In genomic region chr2:70767699-70768584, GRCh38 we compare ENCODE assay signal across 8 cellular contexts. TPM values are rescaled to one million over a fixed set of nuclear protein-coding genes. Genes with fewer than 3 reads are reported as not detected.
DNase-seq lines count a peak whose midpoint lies in the region; ATAC-seq, FAIRE-seq and TF ChIP-seq lines count a peak whose summit lies in the region.

Gene ADD2 (minus strand): TSS chr2:70768200. CDS start chr2:70706408, 61,792 bp downstream.

- TF ChIP-seq CTCF in Caco-2 (IDR thresholded peaks at IDR 0.05; ENCODE audit: insufficient read depth in 1 of 2, low read depth in 1 of 2, low read length in 1 of 2, severe bottlenecking in 1 of 2, unreplicated experiment in 1 of 2) (peak; percentile 17 to 24), MCF 10A (IDR thresholded peaks at IDR 0.05; ENCODE audit: unreplicated experiment) (no peak), keratinocyte (optimal IDR thresholded peaks at IDR 0.05 in 1 of 3, IDR thresholded peaks at IDR 0.05 in 1 of 3, conservative IDR thresholded peaks at IDR 0.05 in 1 of 3; ENCODE audit: extremely low read depth in 1 of 3, insufficient read depth in 2 of 3, low read length in 3 of 3) (peak in 2 of 3 experiments; percentile 27 to 55)

- FAIRE-seq in keratinocyte (lab: Jason Lieb, UNC), result no peak

- no peak for ATAC-seq in HG02870 (IDR thresholded peaks at IDR 0.05; ENCODE audit: unreplicated experiment)

- H3K4me3 ChIP-seq in Caco-2 (ENCODE audit: low read depth, low read length), result peak within 1 kb of the TSS; percentile 20
- H3K4me3 ChIP-seq in HUES64 (ENCODE audit: low read length), result peak within 1 kb of the TSS; percentile 80
- H3K4me3 ChIP-seq in SK-N-MC, result peak within 1 kb of the TSS; percentile 72
- H3K4me3 ChIP-seq in keratinocyte (ENCODE audit: control insufficient read depth in 2 of 3, extremely low read depth in 1 of 3, insufficient read depth in 2 of 3, low read depth in 1 of 3, low read length in 3 of 3), result peak within 1 kb of the TSS; percentile 10 to 63 (median 63)

- no peaks in the 10 kb centered on the region for H3K9me3 Mint-ChIP-seq in Caco-2 (ENCODE audit: unreplicated experiment)
- H3K9me3 Mint-ChIP-seq in MCF 10A (ENCODE audit: unreplicated experiment), result no peaks in the 10 kb centered on the region

- peaks cover 4% of the 10 kb centered on the region for H3K36me3 Mint-ChIP-seq in Caco-2 (ENCODE audit: insufficient read depth, unreplicated experiment)
- no peaks in the 10 kb centered on the region for H3K36me3 Mint-ChIP-seq in MCF 10A (ENCODE audit: insufficient read depth, unreplicated experiment)

- H3K27ac Mint-ChIP-seq in Caco-2 (ENCODE audit: unreplicated experiment) (no peak within 1 kb of the TSS), MCF 10A (ENCODE audit: low read depth, unreplicated experiment) (no peak within 1 kb of the TSS)

- H2AFZ ChIP-seq in keratinocyte (ENCODE audit: control insufficient read depth, low read length), result peak within 1 kb of the TSS; percentile 58

- peaks cover 7% of the 10 kb centered on the region for H3K4me1 Mint-ChIP-seq in Caco-2 (ENCODE audit: low read depth, unreplicated experiment)
- H3K4me1 Mint-ChIP-seq in MCF 10A (ENCODE audit: insufficient read depth, unreplicated experiment), result no peaks in the 10 kb centered on the region

- DNase-seq in Caco-2 (peak in 1 of 2 experiments; percentile 40), SK-N-MC (ENCODE audit: low read depth, low spot score) (no peak), MCF 10A (ENCODE audit: unreplicated experiment) (peak; percentile 33), keratinocyte (ENCODE audit: low read depth, low spot score) (no peak), GOT3 (lab: John Stamatoyannopoulos, UW) (no peak)
- peak; percentile 72 for DNase-seq in stimulated activated CD4-positive, alpha-beta T cell treated with anti-CD3 and anti-CD28 coated beads, Interleukin-1b, Interleukin-23, amount 100 ng/mL, for 48 hours

- H3K27me3 ChIP-seq in Caco-2 (replicated peaks; ENCODE audit: control insufficient read depth, insufficient read depth, low read length) (peaks cover 4% of the 10 kb centered on the region), HUES64 (ENCODE audit: insufficient read depth, low read length) (no peaks in the 10 kb centered on the region; the same call in 1 of the 2 replicates), keratinocyte (ENCODE audit: control insufficient read depth, extremely low read depth, insufficient read depth, low read length) (peaks cover 42% of the 10 kb centered on the region)

- WGBS in HUES64, result under 1% methylated on average over 53 of the region's 74 CpGs

- H3K79me2 ChIP-seq in keratinocyte (ENCODE audit: control insufficient read depth, insufficient read depth, low read length), result no peaks in the 10 kb centered on the region

- dilution Hi-C loops in keratinocyte (cut with MboI; ENCODE audit: extremely low pct_ligation_motif_present, low sequenced_read_pairs), result no loop called here

- POLR2A ChIA-PET in Caco-2 (lab: Charles Lee) (no interaction called here), MCF 10A (lab: Yijun Ruan, JAX) (no interaction called here)

- H3K27me3 Mint-ChIP-seq in Caco-2 (ENCODE audit: insufficient read depth, unreplicated experiment) (peaks cover 36% of the 10 kb centered on the region), MCF 10A (ENCODE audit: insufficient read depth, unreplicated experiment) (peaks cover 55% of the 10 kb centered on the region)

- H3K9ac ChIP-seq in HUES64 (ENCODE audit: low read depth, low read length) (peak within 1 kb of the TSS; percentile 95), SK-N-MC (ENCODE audit: insufficient read length) (no peak within 1 kb of the TSS), keratinocyte (ENCODE audit: control insufficient read depth, extremely low read depth, insufficient read depth, low read length) (no peak within 1 kb of the TSS)

- peak within 1 kb of the TSS; percentile 94 for H3K27ac ChIP-seq in HUES64 (ENCODE audit: low read depth, low read length)
- no peak within 1 kb of the TSS for H3K27ac ChIP-seq in SK-N-MC
- no peak within 1 kb of the TSS for H3K27ac ChIP-seq in keratinocyte (ENCODE audit: control insufficient read depth, insufficient read depth, low read length)

- H3K9me1 ChIP-seq in keratinocyte (ENCODE audit: control insufficient read depth, extremely low read depth, insufficient read depth, low read length), result no peaks in the 10 kb centered on the region

- H3K36me3 ChIP-seq in Caco-2 (ENCODE audit: control insufficient read depth, insufficient read depth, low read length) (no peaks in the 10 kb centered on the region), HUES64 (ENCODE audit: insufficient read depth, low read length) (no peaks in the 10 kb centered on the region), SK-N-MC (ENCODE audit: insufficient read depth, low read length) (no peaks in the 10 kb centered on the region), keratinocyte (ENCODE audit: control insufficient read depth in 2 of 2, extremely low read depth in 1 of 2, insufficient read depth in 2 of 2, low read length in 2 of 2) (no peaks in the 10 kb centered on the region)

- H3K4me2 ChIP-seq in keratinocyte (ENCODE audit: control insufficient read depth, extremely low read depth, insufficient read depth, low read depth, low read length), result peak within 1 kb of the TSS; percentile 84

- CTCF ChIA-PET in Caco-2 (lab: Charles Lee), result interaction anchor here (0.6 kb wide), 1 partner anchor 210 kb away, joined by 3 read pairs; no protein-coding TSS in a partner anchor
- CTCF ChIA-PET in MCF 10A (lab: Yijun Ruan, JAX), result interaction anchor here (0.6 to 1.4 kb wide), 5 partner anchors 9 to 1712 kb away, joined by 3 to 4 read pairs (median 3); no protein-coding TSS in a partner anchor

- H3K4me3 Mint-ChIP-seq in Caco-2 (ENCODE audit: unreplicated experiment) (peak within 1 kb of the TSS; percentile 66), MCF 10A (ENCODE audit: unreplicated experiment) (peak within 1 kb of the TSS; percentile 52)

- H4K20me1 ChIP-seq in keratinocyte (ENCODE audit: control insufficient read depth, extremely low read depth, insufficient read depth, low read length), result peaks cover 2% of the 10 kb centered on the region

- BruUV-seq in Caco-2 (replicated peaks; lab: Mats Ljungman, UMichigan) (no TSS peak), MCF 10A (replicated peaks; lab: Mats Ljungman, UMichigan) (no TSS peak)

- no peaks in the 10 kb centered on the region for H3K9me3 ChIP-seq in Caco-2
- H3K9me3 ChIP-seq in HUES64 (ENCODE audit: insufficient read depth, low read depth, low read length), result no peaks in the 10 kb centered on the region
- H3K9me3 ChIP-seq in SK-N-MC (ENCODE audit: low read depth, low read length), result no peaks in the 10 kb centered on the region
- H3K9me3 ChIP-seq in keratinocyte (ENCODE audit: control insufficient read depth, low read depth, low read length), result no peaks in the 10 kb centered on the region

- intact Hi-C loops in Caco-2 (cut with micrococcal nuclease; ENCODE audit: unreplicated experiment) (no loop called here), MCF 10A (cut with micrococcal nuclease) (no loop called here)

- H3K4me1 ChIP-seq in Caco-2 (peaks cover 5% of the 10 kb centered on the region), HUES64 (ENCODE audit: insufficient read depth, low read length) (peaks cover 33% of the 10 kb centered on the region), keratinocyte (ENCODE audit: control insufficient read depth, extremely low read depth, insufficient read depth, low read length) (peaks cover 9% of the 10 kb centered on the region)

RNA-seq across cellular contexts. Expression of gene ADD2, which starts in this region (rescaled TPM):
- total RNA-seq in Caco-2 (2022) (not detected in 2 replicates), MCF 10A (2022) (0.23 and 0.34 TPM in 2 replicates)
- 84.4 TPM for polyA plus RNA-seq in HUES64 (2013, experiment 1 of 2)
- polyA plus RNA-seq in HUES64 (2013, experiment 2 of 2), result 88.1 TPM
- 0.05 to 0.19 TPM in 2 of 3 replicates, not detected in the other for polyA plus RNA-seq in keratinocyte
- polyA plus RNA-seq in keratinocyte (2011; ENCODE audit: low read depth), result not detected
- polyA plus RNA-seq in keratinocyte (2011; cell fraction: cytosol; rRNA removed), result 0.06 and 0.13 TPM in 2 replicates
- polyA plus RNA-seq in keratinocyte (2011; cell fraction: nucleus; rRNA removed), result 0.07 and 0.14 TPM in 2 replicates
- polyA plus RNA-seq in keratinocyte (2012; ENCODE audit: low replicate concordance), result 0.38 TPM in 1 of 2 replicates, not detected in the other
- 0.13 to 0.98 TPM in 2 of 3 replicates, not detected in the other for polyA minus RNA-seq in keratinocyte
- not detected for polyA minus RNA-seq in keratinocyte (2011; cell fraction: cytosol; rRNA and poly(A)+ RNA removed)
- not detected in 2 replicates for polyA minus RNA-seq in keratinocyte (2011; cell fraction: nucleus; rRNA and poly(A)+ RNA removed)

Comparison
In these comparisons a context has a peak if more than half of its experiments do, and no peak if none do; other contexts are left out.
1. Peak in DNase-seq in MCF 10A; RNA of the gene not detected or under 1 TPM.
2. H3K4me3 ChIP-seq: peak in every context shown above with its lines; median percentile 80 in HUES64; 72 in SK-N-MC; 63 in keratinocyte; 20 in Caco-2.